Comparison of ENCODE assay signal across 13 cellular contexts in the genomic region with DNA sequence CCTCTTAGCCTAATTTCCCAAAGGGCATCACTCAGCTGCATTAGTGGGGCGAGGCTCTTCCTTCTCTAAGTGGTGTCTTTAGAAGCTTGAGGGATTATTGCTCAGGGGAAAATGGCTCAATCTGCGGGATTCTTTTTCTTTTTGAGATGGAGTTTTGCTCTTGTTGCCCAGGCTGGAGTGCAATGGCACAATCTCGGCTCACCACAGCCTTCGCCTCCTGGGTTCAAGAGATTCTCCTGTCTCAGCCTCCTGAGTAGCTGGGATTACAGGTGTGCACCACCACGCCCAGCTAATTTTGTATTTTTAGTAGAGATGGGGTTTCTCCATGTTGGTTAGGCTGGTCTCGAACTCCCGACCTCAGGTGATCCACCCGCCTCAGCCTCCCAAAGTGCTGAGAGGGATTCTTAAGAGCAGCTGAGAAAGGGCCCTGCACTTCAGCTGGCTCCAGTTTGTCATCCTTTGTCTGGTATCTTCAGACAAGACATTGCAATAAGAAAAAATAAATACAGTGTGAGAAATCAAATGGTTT. TPM values are rescaled to one million over a fixed set of nuclear protein-coding genes. Genes with fewer than 3 reads are reported as not detected.
A peak's percentile ranks its signal among the peaks of the same experiment; 100 is the strongest.
DNase-seq lines count a peak whose midpoint lies in the region; ATAC-seq and TF ChIP-seq lines count a peak whose summit lies in the region.
"Not testable (repeated sequence)": the region's sequence is repeated elsewhere in the genome, so short reads cannot be mapped to it uniquely, and the experiment has no call there.
"Had no signal": no experiment of that assay in that cellular context is flagged by ENCODE, and none has a peak within 500 bp of the region (broad histone marks: within the 10 kb centered on the region; RNA-seq: fewer than 3 reads in every experiment).

No MANE protein-coding gene starts in this region.

- not testable (repeated sequence) for H4K8ac ChIP-seq in mesenchymal stem cell (ENCODE audit: low read length)

- TF ChIP-seq POLR2A in Raji (IDR thresholded peaks at IDR 0.05; ENCODE audit: insufficient read depth, low read depth, low read length), result peak; percentile 2; the same call in 1 of the 2 replicates

- H3K4me3 Mint-ChIP-seq in CD14-positive monocyte, result not testable (repeated sequence)
- H3K4me3 Mint-ChIP-seq in activated CD4-positive, alpha-beta memory T cell treated with anti-CD3 and anti-CD28 coated beads for 36 hours, result peak overlapping the region; percentile 77
- H3K4me3 Mint-ChIP-seq in activated naive CD4-positive, alpha-beta T cell treated with anti-CD3 and anti-CD28 coated beads for 36 hours, result peak overlapping the region; percentile 79
- peak overlapping the region; percentile 75 for H3K4me3 Mint-ChIP-seq in central memory CD8-positive, alpha-beta T cell
- H3K4me3 Mint-ChIP-seq in stimulated activated naive CD8-positive, alpha-beta T cell treated with anti-CD3 and anti-CD28 coated beads, Interleukin-15, amount 100 ng/mL, for 72 hours, result peak overlapping the region; percentile 78 to 79

- H3K4me3 ChIP-seq in KMS-11 (IDR thresholded peaks at IDR 0.05; ENCODE audit: insufficient read depth, low read depth, low read length); mesenchymal stem cell (ENCODE audit: insufficient read depth in 1 of 2, low read depth in 1 of 2, low read length in 2 of 2): not testable (repeated sequence)

- DNase-seq in CD14-positive monocyte (ENCODE audit: low spot score); activated CD4-positive, alpha-beta memory T cell treated with anti-CD3 and anti-CD28 coated beads for 36 hours; activated naive CD4-positive, alpha-beta T cell treated with anti-CD3 and anti-CD28 coated beads for 36 hours; central memory CD8-positive, alpha-beta T cell (ENCODE audit: low spot score in 2 of 2); mesenchymal stem cell; stimulated activated naive CD8-positive, alpha-beta T cell treated with anti-CD3 and anti-CD28 coated beads, Interleukin-15, amount 100 ng/mL, for 72 hours: not testable (repeated sequence)

- not testable (repeated sequence) for H3K14ac ChIP-seq in mesenchymal stem cell (ENCODE audit: low read length in 2 of 2)

- ATAC-seq in central memory CD8-positive, alpha-beta T cell (replicated peaks; ENCODE audit: extremely low read depth, poor library complexity, severe bottlenecking); stimulated activated naive CD8-positive, alpha-beta T cell treated with anti-CD3 and anti-CD28 coated beads, Interleukin-15, amount 100 ng/mL, for 72 hours: not testable (repeated sequence)

- intact Hi-C loops in CD14-positive monocyte (cut with micrococcal nuclease), result loop anchor here in 1 of 2 donors (10.0 kb wide), 1 partner anchor 82 kb away; no protein-coding TSS in a partner anchor
- intact Hi-C loops in activated CD4-positive, alpha-beta memory T cell treated with anti-CD3 and anti-CD28 coated beads for 36 hours (cut with micrococcal nuclease), result loop anchor here (1.0 kb wide), 4 partner anchors 11 to 131 kb away; no protein-coding TSS in a partner anchor
- intact Hi-C loops in activated naive CD4-positive, alpha-beta T cell treated with anti-CD3 and anti-CD28 coated beads for 36 hours (cut with micrococcal nuclease), result loop anchor here (1.0 to 2.0 kb wide), 6 partner anchors 11 to 112 kb away; a partner anchor contains a TSS

- H3K4me1 Mint-ChIP-seq in CD14-positive monocyte, result peaks cover 83% of the 10 kb centered on the region
- H3K4me1 Mint-ChIP-seq in activated CD4-positive, alpha-beta memory T cell treated with anti-CD3 and anti-CD28 coated beads for 36 hours (ENCODE audit: low read depth), result peaks cover 70% of the 10 kb centered on the region
- H3K4me1 Mint-ChIP-seq in activated naive CD4-positive, alpha-beta T cell treated with anti-CD3 and anti-CD28 coated beads for 36 hours (ENCODE audit: low read depth), result peaks cover 87% of the 10 kb centered on the region
- peaks cover 60% of the 10 kb centered on the region for H3K4me1 Mint-ChIP-seq in central memory CD8-positive, alpha-beta T cell
- peaks cover 77% of the 10 kb centered on the region for H3K4me1 Mint-ChIP-seq in stimulated activated naive CD8-positive, alpha-beta T cell treated with anti-CD3 and anti-CD28 coated beads, Interleukin-15, amount 100 ng/mL, for 72 hours

- H3K27ac Mint-ChIP-seq in CD14-positive monocyte, result peak overlapping the region; percentile 93 to 98 (median 98)
- peak overlapping the region; percentile 99 for H3K27ac Mint-ChIP-seq in activated CD4-positive, alpha-beta memory T cell treated with anti-CD3 and anti-CD28 coated beads for 36 hours
- H3K27ac Mint-ChIP-seq in activated naive CD4-positive, alpha-beta T cell treated with anti-CD3 and anti-CD28 coated beads for 36 hours, result peak overlapping the region; percentile 97
- peak overlapping the region; percentile 99 for H3K27ac Mint-ChIP-seq in central memory CD8-positive, alpha-beta T cell (ENCODE audit: low read depth)
- H3K27ac Mint-ChIP-seq in stimulated activated naive CD8-positive, alpha-beta T cell treated with anti-CD3 and anti-CD28 coated beads, Interleukin-15, amount 100 ng/mL, for 72 hours, result peak overlapping the region; percentile 98 to 99

- H3K36me3 Mint-ChIP-seq in CD14-positive monocyte; activated CD4-positive, alpha-beta memory T cell treated with anti-CD3 and anti-CD28 coated beads for 36 hours; activated naive CD4-positive, alpha-beta T cell treated with anti-CD3 and anti-CD28 coated beads for 36 hours (ENCODE audit: low read depth): not testable (repeated sequence)
- H3K36me3 Mint-ChIP-seq in central memory CD8-positive, alpha-beta T cell (ENCODE audit: insufficient read depth), result peaks cover 21% of the 10 kb centered on the region

- not testable (repeated sequence) for H3K9me3 ChIP-seq in mesenchymal stem cell (ENCODE audit: control insufficient read depth, low read length)

- not testable (repeated sequence) for H3K9ac ChIP-seq in KMS-11; mesenchymal stem cell (ENCODE audit: low read length)

- peak overlapping the region; percentile 34 for H2BK120ac ChIP-seq in mesenchymal stem cell (ENCODE audit: low read depth, low read length)

- H3K36me3 ChIP-seq in KMS-11 (ENCODE audit: insufficient read depth); mesenchymal stem cell (ENCODE audit: control insufficient read depth in 1 of 2, insufficient read depth in 2 of 2, low read depth in 1 of 2, low read length in 2 of 2): not testable (repeated sequence)

- H3K4me2 ChIP-seq in KMS-11, result peak overlapping the region; percentile 46; the same call in 1 of the 2 replicates
- H3K4me2 ChIP-seq in mesenchymal stem cell (ENCODE audit: low read length, poor library complexity, severe bottlenecking), result not testable (repeated sequence)

- 89% methylated on average over 7 of the region's 8 CpGs for WGBS in mesenchymal stem cell

- H3K27me3 Mint-ChIP-seq in CD14-positive monocyte (ENCODE audit: low read depth in 3 of 3), result peaks cover 0 to 22% (median 0%) of the 10 kb centered on the region in 3 donors
- H3K27me3 Mint-ChIP-seq in activated CD4-positive, alpha-beta memory T cell treated with anti-CD3 and anti-CD28 coated beads for 36 hours; activated naive CD4-positive, alpha-beta T cell treated with anti-CD3 and anti-CD28 coated beads for 36 hours (ENCODE audit: low read depth); central memory CD8-positive, alpha-beta T cell; stimulated activated naive CD8-positive, alpha-beta T cell treated with anti-CD3 and anti-CD28 coated beads, Interleukin-15, amount 100 ng/mL, for 72 hours: not testable (repeated sequence)

- not testable (repeated sequence) for H2BK12ac ChIP-seq in mesenchymal stem cell (ENCODE audit: low read length in 2 of 2)

- H2BK5ac ChIP-seq in mesenchymal stem cell (ENCODE audit: low read depth, low read length, poor library complexity, severe bottlenecking), result not testable (repeated sequence)

- H3K27ac ChIP-seq in KMS-11 (peak overlapping the region; percentile 70; the same call in 1 of the 2 replicates), mesenchymal stem cell (ENCODE audit: low read length, poor library complexity, severe bottlenecking) (peak overlapping the region; percentile 45)

- H3K27me3 ChIP-seq in KMS-11 (ENCODE audit: insufficient read depth, low read depth); mesenchymal stem cell (ENCODE audit: control insufficient read depth in 1 of 2, insufficient read depth in 1 of 2, low read length in 2 of 2): not testable (repeated sequence)

- H3K18ac ChIP-seq in mesenchymal stem cell (ENCODE audit: low read depth in 1 of 2, low read length in 2 of 2), result peak overlapping the region in 1 of 2 experiments; percentile 12

- peak overlapping the region; percentile 42 for H2AK5ac ChIP-seq in mesenchymal stem cell (ENCODE audit: low read length, severe bottlenecking)

- H3K4ac ChIP-seq in mesenchymal stem cell (ENCODE audit: low read depth in 1 of 2, low read length in 2 of 2), result not testable (repeated sequence)

- H2AFZ ChIP-seq in KMS-11 (ENCODE audit: low read depth), result peak overlapping the region; percentile 49; the same call in 1 of the 2 replicates
- not testable (repeated sequence) for H2AFZ ChIP-seq in mesenchymal stem cell (ENCODE audit: low read depth, low read length)

- H4K91ac ChIP-seq in mesenchymal stem cell (ENCODE audit: low read length), result not testable (repeated sequence)

- not testable (repeated sequence) for TF ChIP-seq CTCF in CD14-positive monocyte (IDR thresholded peaks at IDR 0.05); KMS-11 (conservative IDR thresholded peaks at IDR 0.05; ENCODE audit: low read depth, low read length)

- not testable (repeated sequence) for H3K79me2 ChIP-seq in KMS-11 (ENCODE audit: insufficient read depth, low read depth)

- CTCF ChIA-PET in activated CD4-positive, alpha-beta memory T cell treated with anti-CD3 and anti-CD28 coated beads for 36 hours (lab: Charles Lee), result interaction anchor here (0.9 to 3.1 kb wide), 10 partner anchors 10 to 140 kb away, joined by 3 to 15 read pairs (median 6); no protein-coding TSS in a partner anchor
- CTCF ChIA-PET in activated naive CD4-positive, alpha-beta T cell treated with anti-CD3 and anti-CD28 coated beads for 36 hours (lab: Charles Lee), result interaction anchor here (0.7 to 3.2 kb wide), 6 partner anchors 34 to 140 kb away, joined by 3 to 13 read pairs (median 8); no protein-coding TSS in a partner anchor

- not testable (repeated sequence) for H3K23ac ChIP-seq in mesenchymal stem cell (ENCODE audit: low read length in 2 of 2)

- H3K4me1 ChIP-seq in KMS-11 (ENCODE audit: low read depth, poor library complexity, severe bottlenecking), result peaks cover 33% of the 10 kb centered on the region
- H3K4me1 ChIP-seq in mesenchymal stem cell (ENCODE audit: control insufficient read depth, insufficient read depth, low read depth, low read length), result not testable (repeated sequence)

- H2BK15ac ChIP-seq in mesenchymal stem cell (ENCODE audit: low read depth, poor library complexity, severe bottlenecking), result not testable (repeated sequence)

- not testable (repeated sequence) for H3K9me3 Mint-ChIP-seq in CD14-positive monocyte; activated CD4-positive, alpha-beta memory T cell treated with anti-CD3 and anti-CD28 coated beads for 36 hours; activated naive CD4-positive, alpha-beta T cell treated with anti-CD3 and anti-CD28 coated beads for 36 hours; central memory CD8-positive, alpha-beta T cell; stimulated activated naive CD8-positive, alpha-beta T cell treated with anti-CD3 and anti-CD28 coated beads, Interleukin-15, amount 100 ng/mL, for 72 hours

- POLR2A ChIA-PET in activated CD4-positive, alpha-beta memory T cell treated with anti-CD3 and anti-CD28 coated beads for 36 hours (lab: Charles Lee), result interaction anchor here (0.7 to 10.2 kb wide), 13 partner anchors 11 to 137 kb away, joined by 3 to 192 read pairs (median 8); a partner anchor contains a TSS

- H4K20me1 ChIP-seq in KMS-11 (ENCODE audit: insufficient read depth), result not testable (repeated sequence)

- not testable (repeated sequence) for H3K79me1 ChIP-seq in mesenchymal stem cell (replicated peaks; ENCODE audit: low read length, poor library complexity, severe bottlenecking)

RNA-seq across cellular contexts. Expression of a gene that starts 42.4 kb away (rescaled TPM):
- not detected for polyA plus RNA-seq in CD14-positive monocyte
- under 1 TPM in 1 of 2 experiments, not detected in 1; 0.05 TPM for total RNA-seq in activated CD4-positive, alpha-beta memory T cell treated with anti-CD3 and anti-CD28 coated beads for 36 hours
- not detected for total RNA-seq in activated naive CD4-positive, alpha-beta T cell treated with anti-CD3 and anti-CD28 coated beads for 36 hours
- 0.07 TPM for polyA plus RNA-seq in mesenchymal stem cell (2013, experiment 1 of 2)
- 0.04 TPM for polyA plus RNA-seq in mesenchymal stem cell (2013, experiment 2 of 2)
- total RNA-seq: cerebellum, esophagus muscularis mucosa, gastrocnemius medialis, lower leg skin, pulmonary artery endothelial cell had no signal
